8 cellular contexts compared by ENCODE assay signal in the genomic region with DNA sequence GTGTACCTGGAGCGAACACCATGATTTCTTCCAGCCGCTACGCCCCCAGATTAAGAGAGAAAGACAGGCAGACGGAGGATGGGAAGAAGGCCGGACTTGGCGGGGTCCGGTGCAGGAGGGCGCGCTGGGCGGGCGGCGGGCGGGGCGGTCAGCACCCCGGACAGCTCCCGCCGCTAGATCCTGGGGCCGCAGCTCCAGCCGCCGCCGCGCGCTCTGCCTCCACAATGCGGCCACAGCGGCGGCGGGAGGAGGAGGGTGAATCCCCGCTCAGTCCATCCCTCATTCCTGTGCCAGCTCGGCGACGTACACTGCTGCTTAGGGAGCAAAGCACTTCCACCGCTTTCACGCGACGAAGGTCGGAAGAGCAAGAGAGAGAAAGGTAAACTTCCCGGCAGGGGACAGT. TPM values are rescaled to one million over a fixed set of nuclear protein-coding genes. Genes with fewer than 3 reads are reported as not detected.
DNase-seq lines count a peak whose midpoint lies in the region; ATAC-seq lines count a peak whose summit lies in the region.

A gene with protein sequence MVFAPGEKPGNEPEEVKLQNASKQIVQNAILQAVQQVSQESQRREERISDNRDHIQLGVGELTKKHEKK (minus strand): TSS at position 226 of the 403 bp plus-strand sequence. CDS start 204 bp downstream, at position 22.

- peaks cover 43% of the 10 kb centered on the region for H3K27me3 ChIP-seq in CD4-positive, CD25-positive, alpha-beta regulatory T cell (ENCODE audit: control insufficient read depth, insufficient read depth, low read length)

- H3K4me1 Mint-ChIP-seq in CD4-positive, CD25-positive, alpha-beta regulatory T cell = peaks cover 0 to 14% (median under 1%) of the 10 kb centered on the region in 4 donors
- peaks cover 12% of the 10 kb centered on the region for H3K4me1 Mint-ChIP-seq in activated T-cell treated with anti-CD3 and anti-CD28 coated beads, Interleukin-2, amount 50 U/mL, for 72 hours (ENCODE audit: low read depth)

- H3K9me3 ChIP-seq in CD4-positive, CD25-positive, alpha-beta regulatory T cell (ENCODE audit: control insufficient read depth in 2 of 2, low read length in 2 of 2) = no peaks in the 10 kb centered on the region

- H3K27ac Mint-ChIP-seq in CD4-positive, CD25-positive, alpha-beta regulatory T cell = peak within 1 kb of the TSS in 1 of 3 donors; percentile 34
- no peak within 1 kb of the TSS for H3K27ac Mint-ChIP-seq in activated T-cell treated with anti-CD3 and anti-CD28 coated beads, Interleukin-2, amount 50 U/mL, for 72 hours

- H3K9me3 Mint-ChIP-seq in CD4-positive, CD25-positive, alpha-beta regulatory T cell = peaks cover 0 to 5% (median 0%) of the 10 kb centered on the region in 7 donors
- peaks cover 0 to 5% of the 10 kb centered on the region in 2 donors for H3K9me3 Mint-ChIP-seq in activated T-cell treated with anti-CD3 and anti-CD28 coated beads, Interleukin-2, amount 50 U/mL, for 72 hours

- ATAC-seq in CD4-positive, CD25-positive, alpha-beta regulatory T cell (ENCODE audit: low read depth in 2 of 2) = peak in 1 of 2 donors; percentile 43
- ATAC-seq in HG03442 (IDR thresholded peaks at IDR 0.05; ENCODE audit: unreplicated experiment) = peak; percentile 35
- peak; percentile 73 to 76 for ATAC-seq in activated T-cell treated with anti-CD3 and anti-CD28 coated beads, Interleukin-2, amount 50 U/mL, for 72 hours (replicated peaks in 1 of 2)
- peak; percentile 93 for ATAC-seq in left ventricle myocardium superior
- ATAC-seq in sciatic nerve = peak; percentile 57
- no peak for ATAC-seq in HG03571 (IDR thresholded peaks at IDR 0.05; ENCODE audit: unreplicated experiment)
- no peak for ATAC-seq in HG03108 (IDR thresholded peaks at IDR 0.05; ENCODE audit: unreplicated experiment)
- no peak for ATAC-seq in HG03025 (IDR thresholded peaks at IDR 0.05; ENCODE audit: low FRiP score, unreplicated experiment)

- H3K27ac ChIP-seq in CD4-positive, CD25-positive, alpha-beta regulatory T cell (ENCODE audit: insufficient read depth, low read length, poor library complexity, severe bottlenecking) = no peak within 1 kb of the TSS

- intact Hi-C loops in left ventricle myocardium superior (cut with micrococcal nuclease) (no loop called here), sciatic nerve (cut with DNase I) (no loop called here)

- peak within 1 kb of the TSS in 2 of 4 donors; percentile 55 to 80 for H3K4me3 Mint-ChIP-seq in CD4-positive, CD25-positive, alpha-beta regulatory T cell
- peak within 1 kb of the TSS; percentile 84 to 85 for H3K4me3 Mint-ChIP-seq in activated T-cell treated with anti-CD3 and anti-CD28 coated beads, Interleukin-2, amount 50 U/mL, for 72 hours

- DNase-seq in CD4-positive, CD25-positive, alpha-beta regulatory T cell = peak in 2 of 3 donors; percentile 1 to 11
- peak; percentile 41 for DNase-seq in activated T-cell treated with anti-CD3 and anti-CD28 coated beads, Interleukin-2, amount 50 U/mL, for 72 hours
- peak; percentile 68 for DNase-seq in left ventricle myocardium superior
- no peak for DNase-seq in sciatic nerve (ENCODE audit: low spot score)

- no peaks in the 10 kb centered on the region for H3K4me1 ChIP-seq in CD4-positive, CD25-positive, alpha-beta regulatory T cell (ENCODE audit: control insufficient read depth, insufficient read depth, low read length, poor library complexity, severe bottlenecking)

- H3K36me3 Mint-ChIP-seq in CD4-positive, CD25-positive, alpha-beta regulatory T cell = no peaks in the 10 kb centered on the region
- peaks cover 0 to 2% of the 10 kb centered on the region in 2 donors for H3K36me3 Mint-ChIP-seq in activated T-cell treated with anti-CD3 and anti-CD28 coated beads, Interleukin-2, amount 50 U/mL, for 72 hours (ENCODE audit: insufficient read depth in 2 of 2)

- H3K4me3 ChIP-seq in CD4-positive, CD25-positive, alpha-beta regulatory T cell (ENCODE audit: low read depth, low read length) = no peak within 1 kb of the TSS

- peaks cover 58% of the 10 kb centered on the region for H3K27me3 Mint-ChIP-seq in CD4-positive, CD25-positive, alpha-beta regulatory T cell
- H3K27me3 Mint-ChIP-seq in activated T-cell treated with anti-CD3 and anti-CD28 coated beads, Interleukin-2, amount 50 U/mL, for 72 hours (ENCODE audit: low read depth) = peaks cover 57% of the 10 kb centered on the region

- H3K36me3 ChIP-seq in CD4-positive, CD25-positive, alpha-beta regulatory T cell (ENCODE audit: control insufficient read depth, insufficient read depth, low read length) = no peaks in the 10 kb centered on the region

RNA-seq across cellular contexts. Expression of the gene that starts here (rescaled TPM):
- total RNA-seq in CD4-positive, CD25-positive, alpha-beta regulatory T cell = not detected
- polyA plus RNA-seq in CD4-positive, CD25-positive, alpha-beta regulatory T cell = not detected
- not detected for total RNA-seq in activated T-cell treated with anti-CD3 and anti-CD28 coated beads, Interleukin-2, amount 50 U/mL, for 72 hours
- total RNA-seq in left ventricle myocardium superior = not detected
- total RNA-seq in sciatic nerve = not detected

Comparison
In these comparisons a context has a peak if more than half of its experiments do, and no peak if none do; other contexts are left out.
1. Peak in DNase-seq in CD4-positive, CD25-positive, alpha-beta regulatory T cell; RNA of the gene not detected or under 1 TPM.
2. Peak in DNase-seq and ATAC-seq in activated T-cell treated with anti-CD3 and anti-CD28 coated beads, Interleukin-2, amount 50 U/mL, for 72 hours; RNA of the gene not detected or under 1 TPM.
3. Peak in DNase-seq and ATAC-seq in left ventricle myocardium superior; RNA of the gene not detected or under 1 TPM.
4. Peak in ATAC-seq in sciatic nerve; RNA of the gene not detected or under 1 TPM.